8 cellular contexts compared by ENCODE assay signal in the genomic region with DNA sequence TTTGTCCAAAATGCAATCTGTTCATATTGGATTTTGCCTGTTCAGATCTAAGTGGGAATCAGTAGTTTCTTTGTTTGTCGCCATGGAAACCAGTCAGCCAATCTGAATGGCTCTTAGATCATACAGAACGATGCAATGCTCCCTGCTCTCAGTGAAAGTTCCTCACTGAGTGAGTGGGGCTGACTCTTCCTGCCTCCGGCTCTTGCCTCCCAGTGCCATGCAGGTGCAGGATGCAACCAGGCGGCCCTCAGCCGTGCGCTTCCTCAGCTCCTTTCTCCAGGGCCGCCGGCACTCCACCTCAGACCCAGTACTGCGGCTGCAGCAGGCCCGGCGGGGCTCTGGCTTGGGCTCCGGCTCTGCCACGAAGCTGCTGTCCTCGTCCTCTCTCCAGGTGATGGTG. TPM values are rescaled to one million over a fixed set of nuclear protein-coding genes. Genes with fewer than 3 reads are reported as not detected.
A peak's percentile ranks its signal among the peaks of the same experiment; 100 is the strongest.
DNase-seq lines count a peak whose midpoint lies in the region; ATAC-seq, FAIRE-seq and TF ChIP-seq lines count a peak whose summit lies in the region.

Gene PTPDC1 (plus strand): TSS at position 151 of the 400 bp plus-strand sequence. CDS start 67 bp downstream, at position 218.

- DNase-seq in HAP-1 (ENCODE audit: low spot score in 2 of 2) (peak; percentile 58 to 63), SJSA1 (ENCODE audit: low read depth in 1 of 2, low spot score in 2 of 2) (no peak), glutamatergic neuron (peak; percentile 38), retina (peak; percentile 61), GM19239 (ENCODE audit: insufficient read length, low spot score) (no peak)
- no peak for DNase-seq in naive thymus-derived CD4-positive, alpha-beta T cell

- H3K4me3 ChIP-seq in HAP-1 (peak within 1 kb of the TSS; percentile 6; the same call in 1 of the 2 replicates), SJSA1 (no peak within 1 kb of the TSS)
- no peak within 1 kb of the TSS for H3K4me3 ChIP-seq in naive thymus-derived CD4-positive, alpha-beta T cell (ENCODE audit: low read length)

- intact Hi-C loops in naive thymus-derived CD4-positive, alpha-beta T cell (cut with micrococcal nuclease), result no loop called here

- ATAC-seq in HG02763 (IDR thresholded peaks at IDR 0.05; ENCODE audit: unreplicated experiment) (no peak), GM18498 (IDR thresholded peaks at IDR 0.05; ENCODE audit: unreplicated experiment) (no peak)
- no peak for ATAC-seq in naive thymus-derived CD4-positive, alpha-beta T cell

- CTCF ChIA-PET in naive thymus-derived CD4-positive, alpha-beta T cell (lab: Charles Lee), result no interaction called here

- H3K9me3 ChIP-seq in HAP-1, result no peaks in the 10 kb centered on the region
- H3K9me3 ChIP-seq in SJSA1 (replicated peaks), result no peaks in the 10 kb centered on the region
- H3K9me3 ChIP-seq in naive thymus-derived CD4-positive, alpha-beta T cell (ENCODE audit: control insufficient read depth in 2 of 3, low read length in 3 of 3), result no peaks in the 10 kb centered on the region

- H3K27me3 ChIP-seq in HAP-1 (ENCODE audit: low read depth) (no peaks in the 10 kb centered on the region), SJSA1 (replicated peaks) (no peaks in the 10 kb centered on the region)
- no peaks in the 10 kb centered on the region for H3K27me3 ChIP-seq in naive thymus-derived CD4-positive, alpha-beta T cell (ENCODE audit: control insufficient read depth in 2 of 2, insufficient read depth in 2 of 2, low read length in 2 of 2)

- H3K36me3 ChIP-seq in HAP-1 (replicated peaks), result no peaks in the 10 kb centered on the region
- H3K36me3 ChIP-seq in SJSA1, result 0 out of 2 replicates have a peak, but pooled peaks cover 5% of the 10 kb centered on the region
- no peaks in the 10 kb centered on the region for H3K36me3 ChIP-seq in naive thymus-derived CD4-positive, alpha-beta T cell (ENCODE audit: control insufficient read depth in 2 of 3, insufficient read depth in 3 of 3, low read length in 3 of 3)

- H3K27ac ChIP-seq in SJSA1, result no peak within 1 kb of the TSS
- no peak within 1 kb of the TSS for H3K27ac ChIP-seq in naive thymus-derived CD4-positive, alpha-beta T cell (ENCODE audit: low read depth, low read length)

- POLR2A ChIA-PET in naive thymus-derived CD4-positive, alpha-beta T cell (lab: Charles Lee), result no interaction called here

- H3K9me3 Mint-ChIP-seq in glutamatergic neuron (ENCODE audit: unreplicated experiment), result no peaks in the 10 kb centered on the region
- no peaks in the 10 kb centered on the region for H3K9me3 Mint-ChIP-seq in naive thymus-derived CD4-positive, alpha-beta T cell

- no peak within 1 kb of the TSS for H3K27ac Mint-ChIP-seq in glutamatergic neuron (ENCODE audit: unreplicated experiment)
- peak within 1 kb of the TSS in 3 of 9 donors; percentile 31 to 78 (median 52) for H3K27ac Mint-ChIP-seq in naive thymus-derived CD4-positive, alpha-beta T cell

- peaks cover 22% of the 10 kb centered on the region for H3K4me1 ChIP-seq in HAP-1
- no peaks in the 10 kb centered on the region for H3K4me1 ChIP-seq in SJSA1 (replicated peaks)
- no peaks in the 10 kb centered on the region for H3K4me1 ChIP-seq in naive thymus-derived CD4-positive, alpha-beta T cell (ENCODE audit: control insufficient read depth in 2 of 2, insufficient read depth in 2 of 2, low read length in 2 of 2)

- FAIRE-seq in GM19239 (lab: Jason Lieb, UNC), result no peak

- no peaks in the 10 kb centered on the region for H3K27me3 Mint-ChIP-seq in glutamatergic neuron (ENCODE audit: unreplicated experiment)
- no peaks in the 10 kb centered on the region for H3K27me3 Mint-ChIP-seq in naive thymus-derived CD4-positive, alpha-beta T cell

- no peaks in the 10 kb centered on the region for H3K36me3 Mint-ChIP-seq in glutamatergic neuron (ENCODE audit: unreplicated experiment)
- H3K36me3 Mint-ChIP-seq in naive thymus-derived CD4-positive, alpha-beta T cell, result peaks cover 2 to 24% (median 12%) of the 10 kb centered on the region in 5 donors

- peak within 1 kb of the TSS; percentile 35 for H3K4me3 Mint-ChIP-seq in glutamatergic neuron (ENCODE audit: unreplicated experiment)
- no peak within 1 kb of the TSS for H3K4me3 Mint-ChIP-seq in naive thymus-derived CD4-positive, alpha-beta T cell

- in situ Hi-C loops in HAP-1 (cut with MboI; ENCODE audit: low sequenced_read_pairs), result no loop called here

- TF ChIP-seq CTCF in glutamatergic neuron (IDR thresholded peaks at IDR 0.05; ENCODE audit: partially characterized antibody, unreplicated experiment), result no peak

- peaks cover 1% of the 10 kb centered on the region for H3K4me1 Mint-ChIP-seq in glutamatergic neuron (ENCODE audit: low read depth, unreplicated experiment)
- H3K4me1 Mint-ChIP-seq in naive thymus-derived CD4-positive, alpha-beta T cell, result no peaks in the 10 kb centered on the region

RNA-seq across cellular contexts. Expression of gene PTPDC1, which starts in this region (rescaled TPM):
- total RNA-seq in SJSA1 (2014; rRNA removed; shearing (Covaris generic)), result 7.7 and 12.0 TPM in 2 replicates
- total RNA-seq in glutamatergic neuron (ENCODE audit: unreplicated experiment), result 9.7 TPM
- 1 to 10 TPM; 4.1 to 8.5 (median 4.7) TPM for total RNA-seq in naive thymus-derived CD4-positive, alpha-beta T cell
- 1 to 10 TPM; 2.5 to 3.5 TPM for polyA plus RNA-seq in naive thymus-derived CD4-positive, alpha-beta T cell

Comparison
In these comparisons a context has a peak if more than half of its experiments do, and no peak if none do; other contexts are left out.
1. DNase-seq: peak in HAP-1 (2 of 2), glutamatergic neuron (single experiment) and retina (single experiment); none in SJSA1 (0 of 2), GM19239 (single experiment) and naive thymus-derived CD4-positive, alpha-beta T cell (0 of 9).